Comparison of ENCODE assay signal across 8 cellular contexts in genomic region chr6:27669278-27669797, GRCh38.
DNase-seq lines count a peak whose midpoint lies in the region; ATAC-seq and TF ChIP-seq lines count a peak whose summit lies in the region.

No MANE protein-coding gene starts in this region.

- TF ChIP-seq CTCF in BJ (IDR thresholded peaks at IDR 0.05; ENCODE audit: insufficient read depth, low read depth, low read length) (no peak), HCT116 (IDR thresholded peaks at IDR 0.05 in 2 of 3, conservative IDR thresholded peaks at IDR 0.05 in 1 of 3; ENCODE audit: borderline replicate concordance in 1 of 3, insufficient read depth in 1 of 3, low read depth in 2 of 3, low read length in 2 of 3) (no peak), activated B cell treated with CpG ODN at 0.5 μM for 24 hours (IDR thresholded peaks at IDR 0.05) (no peak), upper lobe of left lung (IDR thresholded peaks at IDR 0.05) (no peak)

- no peak for TF ChIP-seq EP300 in upper lobe of left lung (IDR thresholded peaks at IDR 0.05)

- DNase-seq in BJ (ENCODE audit: low read depth) (no peak), HCT116 (ENCODE audit: low read depth, low spot score) (no peak), activated B cell treated with CpG ODN at 0.5 μM for 24 hours (no peak), activated gamma-delta T cell (lab: John Stamatoyannopoulos, UW) (no peak), Right ventricle myocardium superior (no peak), NCI-H1694 (lab: John Stamatoyannopoulos, UW) (no peak), upper lobe of left lung (no peak)

- TF ChIP-seq POLR2A in HCT116 (IDR thresholded peaks at IDR 0.05; ENCODE audit: borderline replicate concordance, extremely low read depth, insufficient read depth, insufficient read length) (no peak), upper lobe of left lung (IDR thresholded peaks at IDR 0.05) (no peak)

- CTCF ChIA-PET in BJ (lab: Yijun Ruan, JAX): interaction anchor here (1.6 kb wide), 1 partner anchor 9 kb away, joined by 6 read pairs; no protein-coding TSS in a partner anchor
- CTCF ChIA-PET in HCT116 (lab: Charles Lee): no interaction called here
- CTCF ChIA-PET in activated B cell treated with CpG ODN at 0.5 μM for 24 hours (lab: Charles Lee): interaction anchor here (1.1 to 1.8 kb wide), 3 partner anchors 10 to 83 kb away, joined by 3 to 6 read pairs (median 4); no protein-coding TSS in a partner anchor

- no peak for TF ChIP-seq RAD21 in HCT116 (IDR thresholded peaks at IDR 0.05; ENCODE audit: low read depth)

- H4K20me1 ChIP-seq in HCT116 (ENCODE audit: insufficient read depth): no peaks in the 10 kb centered on the region

- H3K27ac ChIP-seq in HCT116 (ENCODE audit: low read depth, low read length) (peak overlapping the region; percentile 26; the same call in 1 of the 2 replicates), iPS-20b (ENCODE audit: low read length) (no peak overlapping the region), upper lobe of left lung (no peak overlapping the region)

- H3K9me2 ChIP-seq in HCT116 (ENCODE audit: insufficient read depth): no peaks in the 10 kb centered on the region

- 7 to 9% methylated on average over 17 to 18 of the region's 18 CpGs for WGBS in upper lobe of left lung, 2 donors

- 0 out of 2 replicates have a peak overlapping the region, but pooled peaks have one; percentile 0 for H3K4me3 ChIP-seq in BJ (ENCODE audit: low read depth, low read length)
- H3K4me3 ChIP-seq in HCT116 (replicated peaks in 1 of 2; ENCODE audit: low read depth in 1 of 2, low read length in 2 of 2): no peak overlapping the region
- H3K4me3 ChIP-seq in iPS-20b (ENCODE audit: low read length): peak overlapping the region; percentile 79
- H3K4me3 ChIP-seq in upper lobe of left lung: no peak overlapping the region

- H3K9ac ChIP-seq in HCT116 (ENCODE audit: low read length): no peak overlapping the region
- no peak overlapping the region; the same call in 1 of the 2 replicates for H3K9ac ChIP-seq in iPS-20b (ENCODE audit: low read depth, low read length)

- BruUV-seq in HCT116 (replicated peaks; lab: Mats Ljungman, UMichigan): no TSS peak

- H3K4me2 ChIP-seq in HCT116 (ENCODE audit: low read length): peak overlapping the region; percentile 38; the same call in 1 of the 2 replicates

- no peak overlapping the region for H2AFZ ChIP-seq in HCT116 (ENCODE audit: low read depth, low read length, poor library complexity, severe bottlenecking)

- no peaks in the 10 kb centered on the region for H3K79me2 ChIP-seq in HCT116 (ENCODE audit: insufficient read depth, low read length)

- intact Hi-C loops in HCT116 (cut with micrococcal nuclease) (no loop called here), activated B cell treated with CpG ODN at 0.5 μM for 24 hours (cut with micrococcal nuclease) (loop anchor here (2.0 to 5.0 kb wide), 4 partner anchors 19 to 391 kb away; no protein-coding TSS in a partner anchor), Right ventricle myocardium superior (cut with DNase I) (no loop called here)

- H3K27me3 ChIP-seq in BJ (ENCODE audit: control insufficient read depth, insufficient read depth, low read length) (peaks cover 2% of the 10 kb centered on the region), HCT116 (ENCODE audit: insufficient read depth, low read length) (no peaks in the 10 kb centered on the region), iPS-20b (ENCODE audit: insufficient read depth, low read length) (peaks cover 75% of the 10 kb centered on the region), upper lobe of left lung (peaks cover 0 to 56% (median 22%) of the 10 kb centered on the region in 4 donors)

- peak overlapping the region; percentile 32 for H3K27ac Mint-ChIP-seq in activated B cell treated with CpG ODN at 0.5 μM for 24 hours

- H3K9me3 ChIP-seq in HCT116 (ENCODE audit: control insufficient read depth in 1 of 2, insufficient read depth in 1 of 2, low read depth in 1 of 2, low read length in 2 of 2) (no peaks in the 10 kb centered on the region), iPS-20b (ENCODE audit: insufficient read depth, low read depth, low read length) (no peaks in the 10 kb centered on the region), upper lobe of left lung (no peaks in the 10 kb centered on the region)

- H3K4me1 Mint-ChIP-seq in activated B cell treated with CpG ODN at 0.5 μM for 24 hours: peaks cover 26% of the 10 kb centered on the region

- POLR2A ChIA-PET in BJ (lab: Charles Lee): no interaction called here
- POLR2A ChIA-PET in HCT116 (lab: Charles Lee): interaction anchor here (1.3 kb wide), 1 partner anchor 10 kb away, joined by 3 read pairs; no protein-coding TSS in a partner anchor
- POLR2A ChIA-PET in activated B cell treated with CpG ODN at 0.5 μM for 24 hours (lab: Charles Lee): no interaction called here

- H3K36me3 Mint-ChIP-seq in activated B cell treated with CpG ODN at 0.5 μM for 24 hours (ENCODE audit: low read depth): peaks cover 2% of the 10 kb centered on the region

- H3K4me3 Mint-ChIP-seq in activated B cell treated with CpG ODN at 0.5 μM for 24 hours: no peak overlapping the region

- no peaks in the 10 kb centered on the region for H3K36me3 ChIP-seq in BJ (ENCODE audit: control insufficient read depth, insufficient read depth, low read length)
- no peaks in the 10 kb centered on the region for H3K36me3 ChIP-seq in HCT116 (ENCODE audit: control insufficient read depth in 1 of 2, insufficient read depth in 2 of 2, low read length in 2 of 2)
- no peaks in the 10 kb centered on the region for H3K36me3 ChIP-seq in iPS-20b (ENCODE audit: insufficient read depth, low read depth, low read length)
- H3K36me3 ChIP-seq in upper lobe of left lung: no peaks in the 10 kb centered on the region

- ATAC-seq in HCT116 (no peak), activated B cell treated with CpG ODN at 0.5 μM for 24 hours (ENCODE audit: low read depth) (no peak), Right ventricle myocardium superior (ENCODE audit: poor library complexity) (no peak), upper lobe of left lung (ENCODE audit: low FRiP score in 2 of 2) (no peak)

- RAD21 ChIA-PET in HCT116 (lab: Charles Lee; ENCODE audit: low non-redundant PET in 1 of 2, low total read pairs in 2 of 2, uncharacterized antibody in 2 of 2, unreplicated experiment in 2 of 2): no interaction called here

- H3K4me1 ChIP-seq in HCT116 (ENCODE audit: control insufficient read depth in 1 of 2, insufficient read depth in 2 of 2, low read length in 2 of 2): peaks cover 15 to 44% of the 10 kb centered on the region in 2 experiments; a peak in 3 of 4 replicates
- H3K4me1 ChIP-seq in iPS-20b (ENCODE audit: insufficient read depth, low read length): no peaks in the 10 kb centered on the region; the same call in 1 of the 2 replicates
- peaks cover 0 to 25% (median 6%) of the 10 kb centered on the region in 4 donors for H3K4me1 ChIP-seq in upper lobe of left lung

- H3K9me3 Mint-ChIP-seq in activated B cell treated with CpG ODN at 0.5 μM for 24 hours: peaks cover 22% of the 10 kb centered on the region

- H3K27me3 Mint-ChIP-seq in activated B cell treated with CpG ODN at 0.5 μM for 24 hours: peaks cover 68% of the 10 kb centered on the region

TF ChIP-seq in HCT116, 20 proteins besides CTCF, POLR2A, EP300 and RAD21:
- TF ChIP-seq REST (IDR thresholded peaks at IDR 0.05; ENCODE audit: low read depth) (no peak), SIN3A (IDR thresholded peaks at IDR 0.05; ENCODE audit: low read depth) (no peak), SP1 (IDR thresholded peaks at IDR 0.05; ENCODE audit: low read depth) (no peak), ELF1 (IDR thresholded peaks at IDR 0.05; ENCODE audit: borderline replicate concordance, low read depth) (no peak), ZFX (IDR thresholded peaks at IDR 0.05) (no peak), ZBTB33 (IDR thresholded peaks at IDR 0.05; ENCODE audit: extremely low read depth, insufficient replicate concordance, low read length) (no peak), CEBPB (IDR thresholded peaks at IDR 0.05; ENCODE audit: low read depth) (no peak), EZH2phosphoT487 (IDR thresholded peaks at IDR 0.05; ENCODE audit: borderline replicate concordance) (no peak)

Comparison
In these comparisons a context has a peak if more than half of its experiments do, and no peak if none do; other contexts are left out.
1. H3K4me3 ChIP-seq: peak in BJ (single experiment) and iPS-20b (single experiment); none in HCT116 (0 of 2) and upper lobe of left lung (0 of 4).